ENCODE assay signal across 25 cellular contexts in the genomic region with DNA sequence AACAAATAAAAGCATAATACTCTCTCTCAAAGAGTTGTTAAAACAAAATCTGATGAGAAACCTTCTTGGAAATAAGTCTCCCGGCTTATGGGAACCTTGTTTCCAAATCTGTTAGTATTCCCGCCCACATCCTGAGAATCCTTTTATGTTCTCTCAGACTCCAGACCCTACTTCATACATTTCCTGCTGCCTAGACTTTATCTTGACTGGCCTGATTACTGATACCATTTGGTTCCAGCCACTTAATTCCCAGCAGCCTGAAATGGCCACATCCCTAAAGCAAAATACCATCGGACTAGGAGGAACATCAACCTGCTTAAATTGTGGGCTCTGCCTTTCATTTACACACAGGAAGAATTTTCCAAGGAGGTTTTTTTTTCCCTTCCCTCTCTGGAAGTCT.
A peak's percentile ranks its signal among the peaks of the same experiment; 100 is the strongest.
DNase-seq lines count a peak whose midpoint lies in the region; ATAC-seq and TF ChIP-seq lines count a peak whose summit lies in the region.
"Had no signal": no experiment of that assay in that cellular context is flagged by ENCODE, and none has a peak within 500 bp of the region (broad histone marks: within the 10 kb centered on the region; RNA-seq: fewer than 3 reads in every experiment).

No MANE protein-coding gene starts in this region.

- H3K27me3 ChIP-seq in heart left ventricle, result no peaks in the 10 kb centered on the region
- no peaks in the 10 kb centered on the region for H3K27me3 ChIP-seq in right cardiac atrium (ENCODE audit: control insufficient read depth, insufficient read depth)
- H3K27me3 ChIP-seq in spleen (replicated peaks in 1 of 7), result no peaks in the 10 kb centered on the region
- no peaks in the 10 kb centered on the region for H3K27me3 ChIP-seq in MG63

- TF ChIP-seq CTCF in heart left ventricle (IDR thresholded peaks at IDR 0.05), result no peak
- no peak for TF ChIP-seq CTCF in spleen (IDR thresholded peaks at IDR 0.05 in 8 of 11, conservative IDR thresholded peaks at IDR 0.05 in 3 of 11)

- no peak for TF ChIP-seq POLR2A in heart left ventricle (IDR thresholded peaks at IDR 0.05)
- TF ChIP-seq POLR2A in spleen (IDR thresholded peaks at IDR 0.05), result no peak

- WGBS in heart left ventricle, 4 donors, result 37 to 47% (median 41%) methylated on average over 3 of the region's 3 CpGs
- WGBS in right cardiac atrium, result 44% methylated on average over 3 of the region's 3 CpGs
- WGBS in spleen, 5 donors, result 51 to 66% (median 59%) methylated on average over 3 of the region's 3 CpGs

- H3K36me3 ChIP-seq in heart left ventricle (no peaks in the 10 kb centered on the region), spleen (no peaks in the 10 kb centered on the region), MG63 (no peaks in the 10 kb centered on the region)

- H3K9me3 ChIP-seq in heart left ventricle (no peaks in the 10 kb centered on the region), right cardiac atrium (ENCODE audit: control insufficient read depth, low read length) (no peaks in the 10 kb centered on the region), spleen (no peaks in the 10 kb centered on the region), MG63 (no peaks in the 10 kb centered on the region)

- DNase-seq in heart left ventricle (no peak), Right ventricle myocardium superior (no peak), NCI-H82 treated with DMSO at 0.1 percent for 48 hours (lab: John Stamatoyannopoulos, UW; ENCODE audit: unreplicated experiment) (peak; percentile 22), right cardiac atrium (no peak), spleen (no peak), MG63 (no peak), AG20443 (ENCODE audit: low spot score) (no peak)
- DNase-seq: 8988T; ACHN; CD4-positive, CD25-positive, alpha-beta regulatory T cell; DMS153; H9; Kasumi-1; MV-4-11; NCI-H1105; NCI-H1436 treated with DMSO at 0.1 percent for 48 hours; NCI-H187 treated with DMSO at 0.1 percent for 48 hours; NCI-H2171 treated with DMSO at 0.1 percent for 48 hours; NCI-H345; NCI-H524; NCI-H748 treated with DMSO at 0.1 percent for 48 hours; PC-9; SHP77 had no signal

- H3K4me1 ChIP-seq in heart left ventricle, result peaks cover 0 to 38% (median 2%) of the 10 kb centered on the region in 12 donors
- H3K4me1 ChIP-seq in right cardiac atrium (ENCODE audit: control insufficient read depth, insufficient read depth, low read length), result peaks cover 5% of the 10 kb centered on the region
- H3K4me1 ChIP-seq in spleen, result peaks cover 0 to 14% (median 0%) of the 10 kb centered on the region in 6 donors

- H3K27ac ChIP-seq in heart left ventricle, result peak overlapping the region in 7 of 12 donors; percentile 44 to 85 (median 63)
- no peak overlapping the region for H3K27ac ChIP-seq in right cardiac atrium (ENCODE audit: low read length)
- H3K27ac ChIP-seq in spleen, result peak overlapping the region in 5 of 8 donors; percentile 18 to 70 (median 68)
- H3K27ac ChIP-seq: PC-9 had no signal

- ATAC-seq in heart left ventricle, result peak in 3 of 4 donors; percentile 54 to 80 (median 65)
- ATAC-seq in Right ventricle myocardium superior (ENCODE audit: poor library complexity), result no peak
- ATAC-seq in right cardiac atrium, result peak; percentile 36 to 80
- ATAC-seq: GM23338, K562 had no signal

- H3K4me3 ChIP-seq in heart left ventricle (no peak overlapping the region), right cardiac atrium (ENCODE audit: low read length) (no peak overlapping the region), spleen (no peak overlapping the region), MG63 (no peak overlapping the region)
- H3K4me3 ChIP-seq: GM23338, K562, PC-9 had no signal

- intact Hi-C loops in heart left ventricle (cut with DNase I) (loop anchor here in 2 of 10 donors (5.0 to 10.0 kb wide), 2 partner anchors 38 to 110 kb away; no protein-coding TSS in a partner anchor), Right ventricle myocardium superior (cut with DNase I) (no loop called here), right cardiac atrium (cut with DNase I) (no loop called here), spleen (cut with DNase I; ENCODE audit: low total_unique reads) (no loop called here)
